23 cellular contexts compared by ENCODE assay signal in genomic region chr13:73242515-73243015, GRCh38.
"Had no signal": no experiment of that assay in that cellular context is flagged by ENCODE, and none has a peak within 500 bp of the region (broad histone marks: within the 10 kb centered on the region; RNA-seq: fewer than 3 reads in every experiment).

No MANE protein-coding gene starts in this region.

- H3K27me3 Mint-ChIP-seq: progenitor cell of endocrine pancreas; stimulated activated naive B cell treated with anti-CD40 and anti-IgM and Interleukin-4, amounts not matched to agents 10 μg/mL and 1 μg/mL and 100 μg/mL, for 72 hours; stimulated activated naive CD8-positive, alpha-beta T cell treated with anti-CD3 and anti-CD28 coated beads, Interleukin-15, Interleukin-2, amounts not matched to agents 100 ng/mL and 50 ng/mL, for 24 hours had no signal

- H3K4me3 ChIP-seq: left ventricle myocardium inferior, lung, ovary, right atrium auricular region, right lobe of liver, skin epidermis, tibial nerve, upper lobe of left lung, vagina had no signal

- H3K4me1 ChIP-seq: left ventricle myocardium inferior, right atrium auricular region, right lobe of liver, tibial nerve, upper lobe of left lung, vagina had no signal

- H3K4me3 Mint-ChIP-seq: immature natural killer cell; mesothelial cell of epicardium; naive thymus-derived CD4-positive, alpha-beta T cell; natural killer cell treated with Interleukin-12 subunit alpha and Interleukin-12 subunit beta and Interleukin-15 and Interleukin-18, amount 100 ng/mL, for 72 hours; stimulated activated naive B cell treated with anti-CD40 and anti-IgM and Interleukin-4, amounts not matched to agents 10 μg/mL and 1 μg/mL and 100 μg/mL, for 72 hours; stimulated activated naive CD8-positive, alpha-beta T cell treated with anti-CD3 and anti-CD28 coated beads, Interleukin-15, Interleukin-2, amounts not matched to agents 100 ng/mL and 50 ng/mL, for 24 hours had no signal

- H3K27ac ChIP-seq: left ventricle myocardium inferior, ovary, right atrium auricular region, right lobe of liver, skin epidermis, tibial nerve, upper lobe of left lung, vagina had no signal

- H3K9me3 Mint-ChIP-seq: naive thymus-derived CD4-positive, alpha-beta T cell; natural killer cell treated with Interleukin-12 subunit alpha and Interleukin-12 subunit beta and Interleukin-15 and Interleukin-18, amount 100 ng/mL, for 72 hours; stimulated activated naive CD8-positive, alpha-beta T cell treated with anti-CD3 and anti-CD28 coated beads, Interleukin-15, Interleukin-2, amounts not matched to agents 100 ng/mL and 50 ng/mL, for 24 hours had no signal

- H3K36me3 ChIP-seq: left ventricle myocardium inferior, ovary, right atrium auricular region, right lobe of liver, tibial nerve, upper lobe of left lung, vagina had no signal

- H3K9me3 ChIP-seq: left ventricle myocardium inferior, ovary, right atrium auricular region, right lobe of liver, tibial nerve, upper lobe of left lung, vagina had no signal

- DNase-seq: hypothalamus; immature natural killer cell; left ventricle myocardium inferior; mesendoderm; naive thymus-derived CD4-positive, alpha-beta T cell; ovary; right lobe of liver; stimulated activated CD4-positive, alpha-beta T cell treated with anti-CD3 and anti-CD28 coated beads, Interleukin-12 subunit alpha, Interleukin-12 subunit beta, amount 100 ng/mL, for 4 hours; stimulated activated CD4-positive, alpha-beta T cell treated with anti-CD3 and anti-CD28 coated beads, Interleukin-15, amount 100 ng/mL, for 24 hours; stimulated activated CD4-positive, alpha-beta T cell treated with anti-CD3 and anti-CD28 coated beads, Interleukin-2, amount 100 ng/mL, for 24 hours; stimulated activated CD4-positive, alpha-beta T cell treated with anti-CD3 and anti-CD28 coated beads, Interleukin-4, amount 100 ng/mL, for 1 hour; stimulated activated naive B cell treated with anti-CD40 and anti-IgM and Interleukin-4, amounts not matched to agents 10 μg/mL and 1 μg/mL and 100 μg/mL, for 72 hours; upper lobe of left lung had no signal

- ATAC-seq: naive thymus-derived CD4-positive, alpha-beta T cell; natural killer cell treated with Interleukin-12 subunit alpha and Interleukin-12 subunit beta and Interleukin-15 and Interleukin-18, amount 100 ng/mL, for 72 hours; right lobe of liver; stimulated activated naive B cell treated with anti-CD40 and anti-IgM and Interleukin-4, amounts not matched to agents 10 μg/mL and 1 μg/mL and 100 μg/mL, for 72 hours had no signal

- H3K27ac Mint-ChIP-seq: immature natural killer cell; mesothelial cell of epicardium; naive thymus-derived CD4-positive, alpha-beta T cell; natural killer cell treated with Interleukin-12 subunit alpha and Interleukin-12 subunit beta and Interleukin-15 and Interleukin-18, amount 100 ng/mL, for 72 hours; progenitor cell of endocrine pancreas; stimulated activated naive B cell treated with anti-CD40 and anti-IgM and Interleukin-4, amounts not matched to agents 10 μg/mL and 1 μg/mL and 100 μg/mL, for 72 hours; stimulated activated naive CD8-positive, alpha-beta T cell treated with anti-CD3 and anti-CD28 coated beads, Interleukin-15, Interleukin-2, amounts not matched to agents 100 ng/mL and 50 ng/mL, for 24 hours had no signal

- H3K36me3 Mint-ChIP-seq: immature natural killer cell; mesothelial cell of epicardium; naive thymus-derived CD4-positive, alpha-beta T cell; natural killer cell treated with Interleukin-12 subunit alpha and Interleukin-12 subunit beta and Interleukin-15 and Interleukin-18, amount 100 ng/mL, for 72 hours; stimulated activated naive B cell treated with anti-CD40 and anti-IgM and Interleukin-4, amounts not matched to agents 10 μg/mL and 1 μg/mL and 100 μg/mL, for 72 hours had no signal

- FAIRE-seq: islet of Langerhans had no signal

- H3K27me3 ChIP-seq: ovary, right atrium auricular region, right lobe of liver, tibial nerve, upper lobe of left lung, vagina had no signal

- H3K4me1 Mint-ChIP-seq: immature natural killer cell; naive thymus-derived CD4-positive, alpha-beta T cell; stimulated activated naive B cell treated with anti-CD40 and anti-IgM and Interleukin-4, amounts not matched to agents 10 μg/mL and 1 μg/mL and 100 μg/mL, for 72 hours had no signal
